9 cellular contexts compared by ENCODE assay signal in the genomic region with DNA sequence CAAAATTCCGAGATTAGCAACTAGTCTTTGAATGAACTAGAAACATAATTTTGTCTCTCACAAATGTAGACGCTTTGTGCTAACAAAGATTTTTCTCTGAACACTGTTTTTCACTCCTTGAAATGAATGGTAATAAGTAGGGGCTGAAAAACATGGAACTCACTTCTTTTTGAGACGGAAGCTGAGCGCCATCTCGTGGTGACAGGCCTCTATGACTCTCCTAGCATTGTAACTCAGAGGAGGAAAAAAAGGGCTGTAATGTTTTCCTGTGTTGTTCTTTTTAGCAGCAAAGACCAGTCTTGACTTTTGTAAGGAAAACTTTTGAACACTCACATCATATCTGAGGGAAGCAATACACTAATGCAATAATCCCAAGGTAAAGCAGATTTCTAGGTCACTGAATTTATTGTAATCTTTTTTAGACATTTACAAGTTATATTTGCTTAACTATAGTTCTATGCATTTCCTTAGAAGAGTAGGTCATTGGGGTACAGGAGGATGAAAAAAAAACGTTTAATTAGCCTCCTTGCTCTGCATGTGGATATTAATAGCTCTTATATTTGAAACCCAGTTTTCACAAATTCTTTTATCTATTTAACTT.
DNase-seq lines count a peak whose midpoint lies in the region; ATAC-seq and TF ChIP-seq lines count a peak whose summit lies in the region.
"Had no signal": no experiment of that assay in that cellular context is flagged by ENCODE, and none has a peak within 500 bp of the region (broad histone marks: within the 10 kb centered on the region; RNA-seq: fewer than 3 reads in every experiment).

No MANE protein-coding gene starts in this region.

- H3K4me1 Mint-ChIP-seq in natural killer cell, result no peaks in the 10 kb centered on the region
- H3K4me1 Mint-ChIP-seq: memory B cell had no signal

- no peak for ATAC-seq in heart left ventricle
- ATAC-seq in Right ventricle myocardium superior (ENCODE audit: poor library complexity), result no peak
- no peak for ATAC-seq in HG03521 (IDR thresholded peaks at IDR 0.05; ENCODE audit: unreplicated experiment)
- no peak for ATAC-seq in natural killer cell

- WGBS in heart left ventricle, 4 donors, result 2 to 3% (median 3%) methylated on average over 6 of the region's 6 CpGs

- no peak overlapping the region for H3K4me3 ChIP-seq in heart left ventricle

- no peaks in the 10 kb centered on the region for H3K36me3 ChIP-seq in heart left ventricle

- no peaks in the 10 kb centered on the region for H3K36me3 Mint-ChIP-seq in natural killer cell
- H3K36me3 Mint-ChIP-seq: memory B cell had no signal

- H3K27ac ChIP-seq in heart left ventricle, result no peak overlapping the region

- intact Hi-C loops in heart left ventricle (cut with DNase I) (no loop called here), Right ventricle myocardium superior (cut with DNase I) (no loop called here), natural killer cell (cut with micrococcal nuclease) (no loop called here)

- TF ChIP-seq CTCF in heart left ventricle (IDR thresholded peaks at IDR 0.05) (peak in 11 of 12 donors; percentile 9 to 58 (median 39)), natural killer cell (IDR thresholded peaks at IDR 0.05) (no peak)

- H3K27me3 Mint-ChIP-seq in natural killer cell (ENCODE audit: low read depth in 2 of 2), result no peaks in the 10 kb centered on the region
- H3K27me3 Mint-ChIP-seq: memory B cell had no signal

- no peaks in the 10 kb centered on the region for H3K4me1 ChIP-seq in heart left ventricle

- peaks cover 4 to 8% of the 10 kb centered on the region in 2 donors for H3K9me3 Mint-ChIP-seq in natural killer cell
- H3K9me3 Mint-ChIP-seq: memory B cell had no signal

- no peak overlapping the region for H3K4me3 Mint-ChIP-seq in natural killer cell
- H3K4me3 Mint-ChIP-seq: memory B cell had no signal

- H3K9me3 ChIP-seq in heart left ventricle, result no peaks in the 10 kb centered on the region

- DNase-seq in heart left ventricle (peak in 1 of 5 donors; percentile 14), Right ventricle myocardium superior (no peak), LHCN-M2 (ENCODE audit: low read depth) (peak; percentile 67), RKO (ENCODE audit: low spot score) (peak; percentile 61), dermis blood vessel endothelial cell (peak; percentile 47), midbrain (lab: John Stamatoyannopoulos, UW) (peak; percentile 89), natural killer cell (no peak)

- H3K27me3 ChIP-seq in heart left ventricle, result no peaks in the 10 kb centered on the region

- TF ChIP-seq POLR2A in heart left ventricle (IDR thresholded peaks at IDR 0.05), result no peak

- no peak overlapping the region for H3K27ac Mint-ChIP-seq in natural killer cell
- H3K27ac Mint-ChIP-seq: memory B cell had no signal

Comparison
In these comparisons a context has a peak if more than half of its experiments do, and no peak if none do; other contexts are left out.
1. DNase-seq: peak in LHCN-M2 (single experiment), RKO (single experiment), dermis blood vessel endothelial cell (single experiment) and midbrain (single experiment); none in Right ventricle myocardium superior (single experiment) and natural killer cell (single experiment).